In genomic region chr11:65780770-65781151, GRCh38 we compare ENCODE assay signal across 8 cellular contexts. TPM values are rescaled to one million over a fixed set of nuclear protein-coding genes. Genes with fewer than 3 reads are reported as not detected.
A peak's percentile ranks its signal among the peaks of the same experiment; 100 is the strongest.
DNase-seq lines count a peak whose midpoint lies in the region; ATAC-seq, FAIRE-seq and TF ChIP-seq lines count a peak whose summit lies in the region.

Gene AP5B1 (minus strand): TSS chr11:65780976. CDS start chr11:65780591, 385 bp downstream.

- H3K9ac ChIP-seq in OCI-LY1 (ENCODE audit: low read length) = peak within 1 kb of the TSS; percentile 81

- H3K36me3 ChIP-seq in OCI-LY1 (ENCODE audit: insufficient read depth, low read length) = peaks cover 13% of the 10 kb centered on the region

- peaks cover 0 to 7% (median 0%) of the 10 kb centered on the region in 3 donors for H3K36me3 Mint-ChIP-seq in naive thymus-derived CD8-positive, alpha-beta T cell

- H3K4me1 Mint-ChIP-seq in naive thymus-derived CD8-positive, alpha-beta T cell = peaks cover 13 to 26% (median 24%) of the 10 kb centered on the region in 4 donors

- H3K4me2 ChIP-seq in OCI-LY1 (ENCODE audit: low read length) = peak within 1 kb of the TSS; percentile 82

- no peak within 1 kb of the TSS for H3K27ac ChIP-seq in OCI-LY1 (ENCODE audit: low read depth, low read length, poor library complexity, severe bottlenecking)

- H3K4me1 ChIP-seq in OCI-LY1 (ENCODE audit: insufficient read depth, low read length, severe bottlenecking) = peaks cover 6% of the 10 kb centered on the region

- peak; percentile 92 for FAIRE-seq in GM12892 (lab: Jason Lieb, UNC)

- POLR2A ChIA-PET in naive thymus-derived CD8-positive, alpha-beta T cell (lab: Charles Lee) = interaction anchor here (0.8 to 3.6 kb wide), 11 partner anchors 10 to 537 kb away, joined by 3 to 24 read pairs (median 5); partner anchors contain the start of genes BANF1, CCDC85B, CD248 and KAT5

- no peaks in the 10 kb centered on the region for H4K20me1 ChIP-seq in OCI-LY1 (ENCODE audit: insufficient read depth, low read length)

- H2AFZ ChIP-seq in OCI-LY1 (ENCODE audit: low read length) = no peak within 1 kb of the TSS

- H3K79me2 ChIP-seq in OCI-LY1 (ENCODE audit: insufficient read depth, low read length) = no peaks in the 10 kb centered on the region

- peaks cover under 1% of the 10 kb centered on the region; the same call in 1 of the 2 replicates for H3K27me3 ChIP-seq in OCI-LY1 (ENCODE audit: insufficient read depth, low read length)

- peak; percentile 56 for ATAC-seq in HG02970 (IDR thresholded peaks at IDR 0.05; ENCODE audit: low FRiP score, unreplicated experiment)
- peak; percentile 66 to 71 for ATAC-seq in naive thymus-derived CD8-positive, alpha-beta T cell
- ATAC-seq in stimulated activated naive CD8-positive, alpha-beta T cell treated with anti-CD3 and anti-CD28 coated beads, Interleukin-15, Interleukin-2, amounts not matched to agents 100 U/mL and 50 U/mL, for 24 hours = peak; percentile 52

- no peak for TF ChIP-seq CTCF in OCI-LY1 (IDR thresholded peaks at IDR 0.05; ENCODE audit: low read length)
- no peak for TF ChIP-seq CTCF in fibroblast of mammary gland (conservative IDR thresholded peaks at IDR 0.05; ENCODE audit: control insufficient read depth, insufficient read depth, low read depth, low read length)

- peaks cover 2 to 14% (median 7%) of the 10 kb centered on the region in 5 donors for H3K27me3 Mint-ChIP-seq in naive thymus-derived CD8-positive, alpha-beta T cell

- H3K9me2 ChIP-seq in OCI-LY1 (ENCODE audit: low read depth, low read length) = no peaks in the 10 kb centered on the region

- H3K9me3 Mint-ChIP-seq in naive thymus-derived CD8-positive, alpha-beta T cell = peaks cover 0 to 2% (median 0%) of the 10 kb centered on the region in 9 donors

- H3F3A ChIP-seq in OCI-LY1 (ENCODE audit: insufficient read depth, low read length) = no peaks in the 10 kb centered on the region

- DNase-seq in 8988T = peak; percentile 98
- DNase-seq in GM12892 (ENCODE audit: insufficient read length) = peak; percentile 86
- DNase-seq in activated T-helper 1 cell treated with anti-CD3 and anti-CD28 coated beads, Interleukin-2, amount 50 U/mL, for 16 hours (ENCODE audit: low read depth in 1 of 2, low spot score in 1 of 2) = peak; percentile 34 to 69
- DNase-seq in fibroblast of mammary gland (ENCODE audit: low read depth) = peak; percentile 24
- DNase-seq in naive thymus-derived CD8-positive, alpha-beta T cell = peak; percentile 37 to 81 (median 68)
- DNase-seq in stimulated activated naive CD8-positive, alpha-beta T cell treated with anti-CD3 and anti-CD28 coated beads, Interleukin-15, Interleukin-2, amounts not matched to agents 100 U/mL and 50 U/mL, for 24 hours = peak; percentile 79

- peak within 1 kb of the TSS; percentile 77 to 91 (median 83) for H3K4me3 Mint-ChIP-seq in naive thymus-derived CD8-positive, alpha-beta T cell

- H3K4me3 ChIP-seq in OCI-LY1 (ENCODE audit: low read depth, low read length, poor library complexity, severe bottlenecking) (peak within 1 kb of the TSS; percentile 84), fibroblast of mammary gland (ENCODE audit: control insufficient read depth, low read depth, low read length) (peak within 1 kb of the TSS; percentile 77)

- TF ChIP-seq POLR2A in GM12892 (IDR thresholded peaks at IDR 0.05; ENCODE audit: low read depth, low read length) = peak; percentile 32; the same call in 1 of the 2 replicates

- H3K27ac Mint-ChIP-seq in naive thymus-derived CD8-positive, alpha-beta T cell = peak within 1 kb of the TSS in 9 of 10 donors; percentile 12 to 83 (median 68)

- H3K9me3 ChIP-seq in OCI-LY1 (ENCODE audit: low read length) = no peaks in the 10 kb centered on the region

RNA-seq across cellular contexts. Expression of gene AP5B1, which starts in this region (rescaled TPM):
- polyA plus RNA-seq in GM12892 (2012; ENCODE audit: missing spikeins) = 3.5 TPM
- 10 to 100 TPM; 25.5 to 25.8 TPM for total RNA-seq in naive thymus-derived CD8-positive, alpha-beta T cell
- polyA plus RNA-seq in naive thymus-derived CD8-positive, alpha-beta T cell = 10 to 100 TPM in 2 of 3 donors, 1 to 10 TPM in 1; 8.6 to 15.2 (median 10.2) TPM

Comparison
In these comparisons a context has a peak if more than half of its experiments do, and no peak if none do; other contexts are left out.
1. DNase-seq: peak in every context shown above with its lines; median percentile 98 in 8988T; 86 in GM12892; 79 in stimulated activated naive CD8-positive, alpha-beta T cell treated with anti-CD3 and anti-CD28 coated beads, Interleukin-15, Interleukin-2, amounts not matched to agents 100 U/mL and 50 U/mL, for 24 hours; 68 in naive thymus-derived CD8-positive, alpha-beta T cell; 52 in activated T-helper 1 cell treated with anti-CD3 and anti-CD28 coated beads, Interleukin-2, amount 50 U/mL, for 16 hours; 24 in fibroblast of mammary gland.